Comparison of ENCODE assay signal across 1 cellular context in genomic region chr19:13788991-13789390, GRCh38.
TF ChIP-seq lines count a peak whose summit lies in the region.

No MANE protein-coding gene starts in this region.

TF ChIP-seq in SK-N-SH, 30 proteins besides CTCF, POLR2A, EP300 and RAD21 (continued from another document):
- TF ChIP-seq, protein P1, sequence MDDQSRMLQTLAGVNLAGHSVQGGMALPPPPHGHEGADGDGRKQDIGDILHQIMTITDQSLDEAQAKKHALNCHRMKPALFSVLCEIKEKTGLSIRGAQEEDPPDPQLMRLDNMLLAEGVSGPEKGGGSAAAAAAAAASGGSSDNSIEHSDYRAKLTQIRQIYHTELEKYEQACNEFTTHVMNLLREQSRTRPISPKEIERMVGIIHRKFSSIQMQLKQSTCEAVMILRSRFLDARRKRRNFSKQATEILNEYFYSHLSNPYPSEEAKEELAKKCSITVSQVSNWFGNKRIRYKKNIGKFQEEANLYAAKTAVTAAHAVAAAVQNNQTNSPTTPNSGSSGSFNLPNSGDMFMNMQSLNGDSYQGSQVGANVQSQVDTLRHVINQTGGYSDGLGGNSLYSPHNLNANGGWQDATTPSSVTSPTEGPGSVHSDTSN (IDR thresholded peaks at IDR 0.05), result no peak
